In the genomic region with DNA sequence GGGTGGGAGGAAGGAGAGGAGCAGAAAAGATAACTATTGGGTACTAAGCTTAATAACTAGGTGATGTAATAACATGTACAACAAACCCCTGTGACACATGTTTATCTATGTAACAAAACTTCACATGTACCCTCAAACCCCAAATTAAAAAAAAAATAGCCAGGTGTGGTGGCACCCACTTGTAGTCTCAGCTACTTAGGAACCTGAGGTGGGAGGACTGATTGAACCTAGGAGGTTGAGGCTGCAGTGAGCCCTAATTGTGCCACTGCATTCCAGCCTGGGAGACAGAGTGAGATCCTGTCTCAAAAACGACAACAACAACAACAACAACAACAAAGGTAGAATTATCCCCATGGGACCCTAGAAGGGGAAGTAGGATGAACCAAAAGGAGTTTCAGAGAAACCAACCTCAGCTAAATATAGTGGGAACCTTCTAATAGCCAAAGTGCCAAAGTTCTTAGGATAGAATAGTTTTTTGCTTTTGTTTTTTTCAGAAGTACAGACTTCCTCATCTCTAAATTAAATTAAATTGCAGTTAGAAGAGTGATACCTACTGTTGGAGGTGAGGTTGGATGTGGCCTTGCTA, we compare ENCODE assay signal across 8 cellular contexts.
DNase-seq lines count a peak whose midpoint lies in the region; ATAC-seq, FAIRE-seq and TF ChIP-seq lines count a peak whose summit lies in the region.
"Not testable (repeated sequence)": the region's sequence is repeated elsewhere in the genome, so short reads cannot be mapped to it uniquely, and the experiment has no call there.

No MANE protein-coding gene starts in this region.

- not testable (repeated sequence) for H3K36me3 ChIP-seq in BLaER1 treated with 17β-estradiol and CSF1 and Interleukin-3, amounts not matched to agents 10 nM and 100 nM; GM12878 (ENCODE audit: control insufficient read depth in 2 of 2, insufficient read depth in 2 of 2, low read length in 1 of 2)

- TF ChIP-seq EP300 in GM12878 (IDR thresholded peaks at IDR 0.05; ENCODE audit: borderline replicate concordance in 1 of 2, control insufficient read depth in 1 of 2, low read depth in 2 of 2, low read length in 2 of 2), result not testable (repeated sequence)

- in situ Hi-C loops in GM12878 (cut with MboI), result not testable (repeated sequence)

- not testable (repeated sequence) for H3K27ac ChIP-seq in BLaER1 treated with 17β-estradiol and CSF1 and Interleukin-3, amounts not matched to agents 10 nM and 100 nM; GM12878 (ENCODE audit: control insufficient read depth, insufficient read depth)

- peak; percentile 69 for ATAC-seq in GM18870 (IDR thresholded peaks at IDR 0.05; ENCODE audit: unreplicated experiment)
- ATAC-seq in GM19395 (IDR thresholded peaks at IDR 0.05; ENCODE audit: unreplicated experiment), result peak; percentile 79
- ATAC-seq in GM21526 (IDR thresholded peaks at IDR 0.05; ENCODE audit: low FRiP score, unreplicated experiment), result peak; percentile 67
- ATAC-seq in HG02610 (IDR thresholded peaks at IDR 0.05; ENCODE audit: unreplicated experiment), result peak; percentile 91
- peak; percentile 68 for ATAC-seq in HG03025 (IDR thresholded peaks at IDR 0.05; ENCODE audit: low FRiP score, unreplicated experiment)
- peak; percentile 57 for ATAC-seq in HG03196 (IDR thresholded peaks at IDR 0.05; ENCODE audit: unreplicated experiment)
- peak; percentile 56 for ATAC-seq in GM12878

- POLR2A ChIA-PET in GM12878 (lab: Charles Lee), result not testable (repeated sequence)

- intact Hi-C loops in GM12878 (cut with micrococcal nuclease; ENCODE audit: unreplicated experiment), result not testable (repeated sequence)

- not testable (repeated sequence) for BruUV-seq in GM12878 (replicated peaks; lab: Mats Ljungman, UMichigan)

- H3K4me3 ChIP-seq in BLaER1 treated with 17β-estradiol and CSF1 and Interleukin-3, amounts not matched to agents 10 nM and 100 nM; GM12878: not testable (repeated sequence)

- SMC1A ChIA-PET in GM12878 (lab: Charles Lee; ENCODE audit: uncharacterized antibody, unreplicated experiment), result interaction anchor here (1.0 to 1.1 kb wide), 2 partner anchors 30 to 35 kb away, joined by 3 read pairs; no protein-coding TSS in a partner anchor

- CTCF ChIA-PET in GM12878 (lab: Yijun Ruan, JAX), result not testable (repeated sequence)

- TF ChIP-seq RAD21 in GM12878 (IDR thresholded peaks at IDR 0.05; ENCODE audit: insufficient read depth, low read depth, low read length), result not testable (repeated sequence)

- peak overlapping the region; percentile 9 to 52 (median 35); a peak in 17 of 22 replicates for H3K4me2 ChIP-seq in BLaER1 treated with 17β-estradiol and CSF1 and Interleukin-3, amounts not matched to agents 10 nM and 100 nM
- 0 out of 2 replicates have a peak overlapping the region, but pooled peaks have one; percentile 15 for H3K4me2 ChIP-seq in GM12878 (ENCODE audit: control insufficient read depth, insufficient read depth)

- not testable (repeated sequence) for TF ChIP-seq POLR2A in GM12878 (IDR thresholded peaks at IDR 0.05; ENCODE audit: low read depth, low read length)

- not testable (repeated sequence) for H4K20me1 ChIP-seq in BLaER1 treated with 17β-estradiol and CSF1 and Interleukin-3, amounts not matched to agents 10 nM and 100 nM; GM12878 (ENCODE audit: control insufficient read depth, insufficient read depth)

- not testable (repeated sequence) for TF ChIP-seq CTCF in GM12878 (IDR thresholded peaks at IDR 0.05 in 2 of 3, conservative IDR thresholded peaks at IDR 0.05 in 1 of 3; ENCODE audit: control insufficient read depth in 2 of 3, extremely low read depth in 1 of 3, insufficient read depth in 1 of 3, low read depth in 3 of 3, low read length in 3 of 3)

- H2AFZ ChIP-seq in GM12878 (ENCODE audit: control insufficient read depth, low read depth, low read length), result not testable (repeated sequence)

- not testable (repeated sequence) for H3K9ac ChIP-seq in BLaER1 treated with 17β-estradiol and CSF1 and Interleukin-3, amounts not matched to agents 10 nM and 100 nM; GM12878 (ENCODE audit: control insufficient read depth, insufficient read depth, low read length)

- WGBS in GM12878 (ENCODE audit: insufficient coverage, insufficient replicate concordance, low lambda C conversion rate, missing lambda C conversion rate), result 0% methylated on average over 1 of the region's 1 CpG

- H3K79me2 ChIP-seq in GM12878 (ENCODE audit: control insufficient read depth, insufficient read depth, low read length), result not testable (repeated sequence)

- not testable (repeated sequence) for FAIRE-seq in GM12878 (lab: Jason Lieb, UNC)

- H3K9me3 ChIP-seq in BLaER1 treated with 17β-estradiol and CSF1 and Interleukin-3, amounts not matched to agents 10 nM and 100 nM (replicated peaks in 1 of 11); GM12878 (replicated peaks; ENCODE audit: control insufficient read depth, insufficient read depth, low read length): not testable (repeated sequence)

- peaks cover 9 to 20% (median 11%) of the 10 kb centered on the region in 10 experiments for H3K4me1 ChIP-seq in BLaER1 treated with 17β-estradiol and CSF1 and Interleukin-3, amounts not matched to agents 10 nM and 100 nM
- H3K4me1 ChIP-seq in GM12878 (ENCODE audit: control insufficient read depth, insufficient read depth, low read length), result not testable (repeated sequence)

- not testable (repeated sequence) for H3K27me3 ChIP-seq in BLaER1 treated with 17β-estradiol and CSF1 and Interleukin-3, amounts not matched to agents 10 nM and 100 nM; GM12878 (replicated peaks in 1 of 2; ENCODE audit: control insufficient read depth in 2 of 2, insufficient read depth in 2 of 2, low read length in 1 of 2)

- RAD21 ChIA-PET in GM12878 (lab: Charles Lee; ENCODE audit: unreplicated experiment), result not testable (repeated sequence)

- not testable (repeated sequence) for DNase-seq in GM12878 (ENCODE audit: low read depth, low spot score)

TF ChIP-seq in GM12878, 131 proteins besides CTCF, POLR2A, EP300 and RAD21:
- TF ChIP-seq MEF2B (IDR thresholded peaks at IDR 0.05; ENCODE audit: partially characterized antibody, poor library complexity, severe bottlenecking), result peak; percentile 86
- TF ChIP-seq IKZF2 (IDR thresholded peaks at IDR 0.05), result 0 out of 4 replicates have a peak, but pooled peaks of 1 of the 2 experiments have one; percentile 35
- peak; percentile 16; the same call in 1 of the 2 replicates for TF ChIP-seq MTA2 (IDR thresholded peaks at IDR 0.05; ENCODE audit: low read depth)
- 0 out of 2 replicates have a peak, but pooled peaks have one; percentile 52 for TF ChIP-seq SPI1 (IDR thresholded peaks at IDR 0.05; ENCODE audit: borderline replicate concordance, insufficient read depth, low read depth, low read length)
